ENCODE assay signal across 9 cellular contexts in the genomic region with DNA sequence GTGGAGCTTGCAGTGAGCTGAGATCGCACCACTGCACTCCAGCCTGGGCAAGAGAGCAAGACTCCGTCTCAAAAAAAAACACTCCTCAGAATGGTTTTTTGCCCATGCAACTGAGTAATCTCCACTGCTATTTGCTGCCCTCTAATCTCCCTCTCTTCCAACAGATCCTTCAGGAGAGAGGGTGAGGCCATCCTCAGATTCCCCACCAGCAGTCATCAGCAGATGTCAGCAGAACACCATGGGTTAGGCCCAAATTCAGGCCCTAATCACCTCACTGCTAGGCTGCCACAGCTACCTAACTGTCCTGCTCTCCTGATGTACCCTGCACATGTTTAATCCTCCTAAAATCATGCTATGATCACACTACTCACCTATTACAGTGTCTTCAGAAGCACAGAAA.
A peak's percentile ranks its signal among the peaks of the same experiment; 100 is the strongest.
DNase-seq lines count a peak whose midpoint lies in the region; ATAC-seq and TF ChIP-seq lines count a peak whose summit lies in the region.
"Had no signal": no experiment of that assay in that cellular context is flagged by ENCODE, and none has a peak within 500 bp of the region (broad histone marks: within the 10 kb centered on the region; RNA-seq: fewer than 3 reads in every experiment).

No MANE protein-coding gene starts in this region.

- TF ChIP-seq POLR2A in NB4 (IDR thresholded peaks at IDR 0.05; ENCODE audit: extremely low read depth, insufficient read length): no peak

- no peak for ATAC-seq in HG03135 (IDR thresholded peaks at IDR 0.05; ENCODE audit: unreplicated experiment)

- TF ChIP-seq CTCF in GM12874 (IDR thresholded peaks at IDR 0.05; ENCODE audit: insufficient read depth, low read depth, low read length): 0 out of 2 replicates have a peak, but pooled peaks have one; percentile 6
- no peak for TF ChIP-seq CTCF in NB4 (IDR thresholded peaks at IDR 0.05; ENCODE audit: low read depth, low read length)

- no peak overlapping the region for H3K4me3 ChIP-seq in NB4 (ENCODE audit: low read depth, low read length)
- H3K4me3 ChIP-seq: hepatocyte had no signal

- DNase-seq in AG08396 (ENCODE audit: low spot score) (peak; percentile 33), NB4 (ENCODE audit: low read depth) (peak; percentile 26), fibroblast of gingiva (ENCODE audit: low read depth) (peak; percentile 17), retina (no peak), HK-2 (ENCODE audit: unreplicated experiment) (no peak)
- no peak for DNase-seq in stimulated activated CD4-positive, alpha-beta T cell treated with anti-CD3 and anti-CD28 coated beads, Interleukin-2, amount 100 ng/mL, for 48 hours

Comparison
In these comparisons a context has a peak if more than half of its experiments do, and no peak if none do; other contexts are left out.
1. DNase-seq: peak in AG08396 (single experiment), NB4 (single experiment) and fibroblast of gingiva (single experiment); none in retina (single experiment), HK-2 (single experiment) and stimulated activated CD4-positive, alpha-beta T cell treated with anti-CD3 and anti-CD28 coated beads, Interleukin-2, amount 100 ng/mL, for 48 hours (0 of 2).